8 cellular contexts compared by ENCODE assay signal in the genomic region with DNA sequence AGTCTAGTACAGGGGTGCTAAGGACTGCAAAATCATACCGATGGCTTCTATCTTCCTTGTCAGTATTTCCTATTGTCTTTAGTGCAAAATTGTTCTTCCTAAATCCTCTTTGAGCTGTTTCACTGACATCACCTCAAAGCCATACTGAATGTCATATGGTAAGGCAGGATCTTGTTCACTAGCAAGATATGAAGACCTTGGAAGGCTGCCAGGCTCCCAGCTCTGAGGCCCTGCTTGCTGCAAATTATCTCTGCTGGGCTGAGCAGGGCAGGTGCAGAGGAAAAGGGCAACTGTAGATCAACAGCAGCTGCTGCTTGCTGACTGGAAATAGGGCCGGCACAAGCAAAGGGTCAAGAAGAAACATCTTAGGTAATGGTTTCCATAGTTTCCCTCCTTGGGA. TPM values are rescaled to one million over a fixed set of nuclear protein-coding genes. Genes with fewer than 3 reads are reported as not detected.
A peak's percentile ranks its signal among the peaks of the same experiment; 100 is the strongest.
DNase-seq lines count a peak whose midpoint lies in the region; TF ChIP-seq lines count a peak whose summit lies in the region.

No MANE protein-coding gene starts in this region.

- no peak overlapping the region for H3K56ac ChIP-seq in mesendoderm (ENCODE audit: low read length)

- TF ChIP-seq CTCF in DOHH2 (IDR thresholded peaks at IDR 0.05; ENCODE audit: low read depth, low read length, poor library complexity, severe bottlenecking) (no peak), adrenal gland (IDR thresholded peaks at IDR 0.05) (no peak)

- H3K36me3 Mint-ChIP-seq in CD4-positive, alpha-beta memory T cell: no peaks in the 10 kb centered on the region

- no peaks in the 10 kb centered on the region for H3K79me1 ChIP-seq in mesendoderm (ENCODE audit: low read length)

- intact Hi-C loops in adrenal gland (cut with DNase I): no loop called here
- intact Hi-C loops in CD4-positive, alpha-beta memory T cell (cut with micrococcal nuclease): no loop called here

- H3K4me1 Mint-ChIP-seq in CD4-positive, alpha-beta memory T cell: peaks cover 0 to 9% (median 5%) of the 10 kb centered on the region in 4 donors

- H3K4me1 ChIP-seq in DOHH2 (ENCODE audit: control insufficient read depth, low read length) (peaks cover 92% of the 10 kb centered on the region), adrenal gland (replicated peaks in 1 of 2) (no peaks in the 10 kb centered on the region), mesendoderm (ENCODE audit: control insufficient read depth, low read depth, low read length) (peaks cover 3% of the 10 kb centered on the region)
- H3K4me1 ChIP-seq in CD4-positive, alpha-beta memory T cell (ENCODE audit: insufficient read depth, low read length): peaks cover 5% of the 10 kb centered on the region

- H3K36me3 ChIP-seq in DOHH2 (ENCODE audit: control insufficient read depth, low read length) (no peaks in the 10 kb centered on the region), adrenal gland (replicated peaks in 1 of 2) (no peaks in the 10 kb centered on the region), mesendoderm (ENCODE audit: control insufficient read depth, insufficient read depth, low read length) (no peaks in the 10 kb centered on the region)
- no peaks in the 10 kb centered on the region for H3K36me3 ChIP-seq in CD4-positive, alpha-beta memory T cell (ENCODE audit: insufficient read depth, low read length)

- POLR2A ChIA-PET in HEK293T (lab: Yijun Ruan, JAX): interaction anchor here (1.1 to 2.2 kb wide), 2 partner anchors 53 to 58 kb away, joined by 3 to 11 read pairs; partner anchors contain the start of gene PMAIP1
- POLR2A ChIA-PET in CD4-positive, alpha-beta memory T cell (lab: Charles Lee; ENCODE audit: partially characterized antibody): no interaction called here

- H2AK5ac ChIP-seq in mesendoderm (ENCODE audit: low read length): no peak overlapping the region

- H3K9me2 ChIP-seq in DOHH2 (replicated peaks; ENCODE audit: control insufficient read depth, low read length): no peaks in the 10 kb centered on the region

- H3F3A ChIP-seq in DOHH2 (ENCODE audit: control insufficient read depth, insufficient read depth): peaks cover 33% of the 10 kb centered on the region

- H3K27ac ChIP-seq in DOHH2 (ENCODE audit: low read depth, low read length): peak overlapping the region; percentile 86
- H3K27ac ChIP-seq in adrenal gland: no peak overlapping the region
- H3K27ac ChIP-seq in mesendoderm (ENCODE audit: low read depth, low read length): no peak overlapping the region
- no peak overlapping the region for H3K27ac ChIP-seq in CD4-positive, alpha-beta memory T cell (ENCODE audit: low read depth, low read length)

- no peak overlapping the region for H3K27ac Mint-ChIP-seq in CD4-positive, alpha-beta memory T cell

- H3K4me2 ChIP-seq in DOHH2 (ENCODE audit: low read length) (peak overlapping the region; percentile 85), mesendoderm (ENCODE audit: low read length) (no peak overlapping the region)

- H3K9me3 Mint-ChIP-seq in CD4-positive, alpha-beta memory T cell: peaks cover 0 to 1% (median 0%) of the 10 kb centered on the region in 8 donors

- DNase-seq in HEK293T (ENCODE audit: extremely low spot score): peak; percentile 28
- DNase-seq in NCI-H2081 (lab: John Stamatoyannopoulos, UW): peak; percentile 86 to 96
- DNase-seq in adrenal gland: peak; percentile 54 to 85 (median 75)
- peak; percentile 63 for DNase-seq in non-pigmented ciliary epithelial cell (ENCODE audit: low read depth)
- no peak for DNase-seq in CD1c-positive myeloid dendritic cell (ENCODE audit: extremely low spot score)
- no peak for DNase-seq in mesendoderm
- DNase-seq in CD4-positive, alpha-beta memory T cell: no peak

- H3K4me3 ChIP-seq in DOHH2 (ENCODE audit: low read length) (peak overlapping the region; percentile 56), adrenal gland (no peak overlapping the region), mesendoderm (ENCODE audit: low read length) (no peak overlapping the region)
- no peak overlapping the region for H3K4me3 ChIP-seq in CD4-positive, alpha-beta memory T cell (ENCODE audit: low read length in 2 of 2)

- H3K27me3 Mint-ChIP-seq in CD4-positive, alpha-beta memory T cell: peaks cover 0 to 3% of the 10 kb centered on the region in 2 donors

- H4K20me1 ChIP-seq in DOHH2 (ENCODE audit: control insufficient read depth, insufficient read depth, low read depth, low read length): no peaks in the 10 kb centered on the region

- H3K9me3 ChIP-seq in DOHH2 (ENCODE audit: control insufficient read depth, insufficient read depth, low read length) (no peaks in the 10 kb centered on the region), adrenal gland (replicated peaks in 1 of 3) (no peaks in the 10 kb centered on the region)
- no peaks in the 10 kb centered on the region for H3K9me3 ChIP-seq in CD4-positive, alpha-beta memory T cell (ENCODE audit: control insufficient read depth in 1 of 2, low read length in 2 of 2)

- H4K5ac ChIP-seq in mesendoderm (ENCODE audit: low read length): no peak overlapping the region

- no peak overlapping the region for H2BK5ac ChIP-seq in mesendoderm (ENCODE audit: low read length)

- no peak overlapping the region for H3K23ac ChIP-seq in mesendoderm (ENCODE audit: low read length)

- no peak overlapping the region for H3K4ac ChIP-seq in mesendoderm (ENCODE audit: low read depth, low read length)

- WGBS in adrenal gland, 4 donors: 9 to 15% (median 11%) methylated on average over 2 of the region's 2 CpGs
- no CpG with 5 or more reads among the region's 2 CpGs for WGBS in mesendoderm (ENCODE audit: extremely low coverage, insufficient coverage, low lambda C conversion rate)

- CTCF ChIA-PET in HEK293T (lab: Yijun Ruan, JAX): no interaction called here
- CTCF ChIA-PET in CD4-positive, alpha-beta memory T cell (lab: Charles Lee; ENCODE audit: partially characterized antibody): interaction anchor here (0.7 kb wide), 1 partner anchor 65 kb away, joined by 3 read pairs; no protein-coding TSS in a partner anchor

- H4K8ac ChIP-seq in mesendoderm (ENCODE audit: low read depth, low read length): no peak overlapping the region

- H2BK120ac ChIP-seq in mesendoderm (ENCODE audit: low read depth, low read length): no peak overlapping the region

- H3K9ac ChIP-seq in mesendoderm (ENCODE audit: low read length): no peak overlapping the region

- no peak overlapping the region for H3K18ac ChIP-seq in mesendoderm (ENCODE audit: low read length)

- H3K27me3 ChIP-seq in DOHH2 (ENCODE audit: control insufficient read depth, low read length) (no peaks in the 10 kb centered on the region), adrenal gland (no peaks in the 10 kb centered on the region), mesendoderm (ENCODE audit: insufficient read depth, low read length, poor library complexity) (no peaks in the 10 kb centered on the region)
- H3K27me3 ChIP-seq in CD4-positive, alpha-beta memory T cell (ENCODE audit: insufficient read depth, low read length): no peaks in the 10 kb centered on the region

- no peak for TF ChIP-seq POLR2A in adrenal gland (IDR thresholded peaks at IDR 0.05)

- H3K4me3 Mint-ChIP-seq in CD4-positive, alpha-beta memory T cell: no peak overlapping the region

- no peak overlapping the region for H2BK15ac ChIP-seq in mesendoderm (replicated peaks; ENCODE audit: low read depth)

- H3K79me2 ChIP-seq in DOHH2 (ENCODE audit: control insufficient read depth, low read length) (no peaks in the 10 kb centered on the region), mesendoderm (ENCODE audit: control insufficient read depth, insufficient read depth, low read length) (no peaks in the 10 kb centered on the region)

TF ChIP-seq in HEK293T, 16 proteins besides CTCF, POLR2A, EP300 and RAD21:
- no peak for TF ChIP-seq ELF4 (IDR thresholded peaks at IDR 0.05)
- no peak for TF ChIP-seq PKNOX1 (IDR thresholded peaks at IDR 0.05)
- TF ChIP-seq LEF1 (IDR thresholded peaks at IDR 0.05; ENCODE audit: borderline replicate concordance): no peak
- no peak for TF ChIP-seq SP1 (IDR thresholded peaks at IDR 0.05)
- no peak for TF ChIP-seq FOXM1 (IDR thresholded peaks at IDR 0.05; ENCODE audit: borderline replicate concordance)
- TF ChIP-seq FOXK2 (IDR thresholded peaks at IDR 0.05): no peak
- no peak for TF ChIP-seq NFRKB (IDR thresholded peaks at IDR 0.05)
- TF ChIP-seq L3MBTL2 (conservative IDR thresholded peaks at IDR 0.05): no peak
- no peak for TF ChIP-seq ARNT (IDR thresholded peaks at IDR 0.05)
- TF ChIP-seq SUZ12 (IDR thresholded peaks at IDR 0.05): no peak
- no peak for TF ChIP-seq HDGF (IDR thresholded peaks at IDR 0.05; ENCODE audit: borderline replicate concordance)
- no peak for TF ChIP-seq ZNF384 (IDR thresholded peaks at IDR 0.05)
- TF ChIP-seq CTBP1 (IDR thresholded peaks at IDR 0.05; ENCODE audit: borderline replicate concordance): no peak
- no peak for TF ChIP-seq FOXA1 (IDR thresholded peaks at IDR 0.05)
- TF ChIP-seq TARDBP (IDR thresholded peaks at IDR 0.05): no peak
- TF ChIP-seq BHLHE40 (IDR thresholded peaks at IDR 0.05; ENCODE audit: borderline replicate concordance): no peak

RNA-seq across cellular contexts. Expression of gene PMAIP1, which starts 58.2 kb away (rescaled TPM):
- under 1 TPM in 6 of 8 donors, not detected in 2; 0.14 to 0.92 (median 0.53) TPM for total RNA-seq in adrenal gland
- under 1 TPM; 0.13 to 0.88 (median 0.16) TPM for polyA plus RNA-seq in adrenal gland
- polyA plus RNA-seq in mesendoderm (2013, experiment 1 of 2): 64.9 TPM
- polyA plus RNA-seq in mesendoderm (2013, experiment 2 of 2): 64.6 TPM
- total RNA-seq in CD4-positive, alpha-beta memory T cell: 1 to 10 TPM; 8.8 to 9.3 TPM
- 10 to 100 TPM in 1 of 2 donors, 1 to 10 TPM in 1; 6.7 to 39.6 TPM for polyA plus RNA-seq in CD4-positive, alpha-beta memory T cell

Comparison
In these comparisons a context has a peak if more than half of its experiments do, and no peak if none do; other contexts are left out.
1. DNase-seq: peak in HEK293T (single experiment), NCI-H2081 (2 of 2), adrenal gland (7 of 7) and non-pigmented ciliary epithelial cell (single experiment); none in CD1c-positive myeloid dendritic cell (single experiment), mesendoderm (single experiment) and CD4-positive, alpha-beta memory T cell (0 of 5).
2. RNA of gene PMAIP1, which starts 58.2 kb away (total RNA-seq): 8.8 to 9.3 TPM in CD4-positive, alpha-beta memory T cell; 0.14 to 0.92 TPM in adrenal gland; every median in the first group is over 4 times any median in the second.